ENCODE assay signal across 27 cellular contexts in the genomic region with DNA sequence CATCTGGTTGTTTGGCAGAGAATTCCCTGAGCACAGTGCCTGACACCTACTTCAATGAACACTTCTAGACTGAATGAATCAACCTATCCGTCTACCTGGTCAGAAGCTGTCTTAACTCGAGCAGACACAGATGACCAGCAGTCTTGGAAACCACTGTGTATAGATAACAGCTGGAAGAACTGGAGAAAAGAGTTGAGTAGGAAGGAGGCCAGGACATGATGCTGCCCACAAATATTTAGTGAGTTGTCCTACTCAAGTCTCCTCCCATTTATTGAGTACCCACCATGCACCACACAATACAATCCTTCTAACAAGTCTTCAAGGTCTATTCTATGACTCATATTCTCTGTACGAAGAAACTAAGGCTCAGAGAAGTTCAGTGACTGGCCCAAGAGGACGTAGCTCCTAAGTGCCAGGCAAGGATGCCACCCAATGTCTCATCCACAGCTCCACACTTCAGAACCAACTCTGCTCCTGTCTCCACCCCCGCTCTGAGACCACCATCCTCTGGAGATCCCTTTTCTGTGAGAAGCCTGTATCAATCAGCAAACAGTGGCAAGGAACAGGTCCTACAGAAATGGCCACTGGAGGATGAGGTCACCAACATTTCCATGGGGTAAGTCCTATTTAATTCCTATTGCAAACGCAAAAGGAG.
DNase-seq lines count a peak whose midpoint lies in the region; ATAC-seq, FAIRE-seq and TF ChIP-seq lines count a peak whose summit lies in the region.
"Had no signal": no experiment of that assay in that cellular context is flagged by ENCODE, and none has a peak within 500 bp of the region (broad histone marks: within the 10 kb centered on the region; RNA-seq: fewer than 3 reads in every experiment).

No MANE protein-coding gene starts in this region.

- peaks cover 5% of the 10 kb centered on the region for H3K27me3 Mint-ChIP-seq in astrocyte (ENCODE audit: low read depth, unreplicated experiment)
- H3K27me3 Mint-ChIP-seq in activated CD4-positive, alpha-beta T cell treated with anti-CD3 and anti-CD28 coated beads, Interleukin-2, amount 10 ng/mL, durations not matched to agents 24 days and 14 days, result peaks cover 3% of the 10 kb centered on the region
- H3K27me3 Mint-ChIP-seq: IgD-negative memory B cell; memory B cell; stimulated activated naive CD8-positive, alpha-beta T cell treated with anti-CD3 and anti-CD28 coated beads, Interleukin-15, Interleukin-2, amounts not matched to agents 100 ng/mL and 50 ng/mL, for 24 hours had no signal

- TF ChIP-seq CTCF in astrocyte (IDR thresholded peaks at IDR 0.05; ENCODE audit: insufficient read depth, low read depth, low read length), result no peak
- TF ChIP-seq CTCF in fibroblast of mammary gland (conservative IDR thresholded peaks at IDR 0.05; ENCODE audit: control insufficient read depth, insufficient read depth, low read depth, low read length), result no peak
- TF ChIP-seq CTCF in A673 (conservative IDR thresholded peaks at IDR 0.05; ENCODE audit: low read depth, low read length), result no peak

- BruUV-seq in A673 (replicated peaks; lab: Mats Ljungman, UMichigan), result no TSS peak

- DNase-seq in HCEC 1CT (peak; percentile 6), astrocyte (ENCODE audit: low read depth) (peak; percentile 2), fibroblast of mammary gland (ENCODE audit: low read depth) (peak; percentile 64), non-pigmented ciliary epithelial cell (ENCODE audit: low read depth) (peak; percentile 14), A673 (ENCODE audit: low spot score) (no peak)
- DNase-seq in central memory CD4-positive, alpha-beta T cell, result no peak
- DNase-seq in activated CD4-positive, alpha-beta T cell treated with anti-CD3 and anti-CD28 coated beads, Interleukin-2, amount 10 ng/mL, durations not matched to agents 24 days and 14 days, result no peak
- DNase-seq: activated CD4-positive, alpha-beta T cell treated with anti-CD3 and anti-CD28 coated beads, Interleukin-2, amount 50 U/mL, for 48 hours; activated gamma-delta T cell treated with Interleukin-2 at 50 U/mL for 16 hours; AML-193; CD8-positive, alpha-beta memory T cell; dorsolateral prefrontal cortex; NCI-H2081 treated with DMSO at 0.1 percent for 48 hours; NCI-H446 treated with DMSO at 0.1 percent for 48 hours; occipital lobe; PC-9; stimulated activated CD4-positive, alpha-beta T cell treated with anti-CD3 and anti-CD28 coated beads, Interleukin-4, amount 100 ng/mL, for 4 hours; thyroid gland had no signal

- no peak for ATAC-seq in GM21786 (IDR thresholded peaks at IDR 0.05; ENCODE audit: unreplicated experiment)
- ATAC-seq: gastroesophageal sphincter, SK-N-SH treated with all-trans-retinoic acid at 6 μM for 48 hours had no signal

- H3K36me3 ChIP-seq in astrocyte (ENCODE audit: insufficient read depth, low read length) (no peaks in the 10 kb centered on the region), A673 (ENCODE audit: insufficient read depth, low read length, poor library complexity, severe bottlenecking) (no peaks in the 10 kb centered on the region)
- H3K36me3 ChIP-seq: gastroesophageal sphincter, thyroid gland had no signal

- peaks cover 8% of the 10 kb centered on the region for H3K9me3 Mint-ChIP-seq in astrocyte (ENCODE audit: unreplicated experiment)
- no peaks in the 10 kb centered on the region for H3K9me3 Mint-ChIP-seq in activated CD4-positive, alpha-beta T cell treated with anti-CD3 and anti-CD28 coated beads, Interleukin-2, amount 10 ng/mL, durations not matched to agents 24 days and 14 days
- H3K9me3 Mint-ChIP-seq: memory B cell; stimulated activated naive CD8-positive, alpha-beta T cell treated with anti-CD3 and anti-CD28 coated beads, Interleukin-15, Interleukin-2, amounts not matched to agents 100 ng/mL and 50 ng/mL, for 24 hours; T-helper 2 cell treated with Interferon-gamma antibody and Interleukin-4, amounts not matched to agents 5 μg/mL and 100 μg/mL, for 36 hours; WTC11 had no signal

- peaks cover 3% of the 10 kb centered on the region for H3K4me1 Mint-ChIP-seq in astrocyte (ENCODE audit: low read depth, unreplicated experiment)
- H3K4me1 Mint-ChIP-seq in activated CD4-positive, alpha-beta T cell treated with anti-CD3 and anti-CD28 coated beads, Interleukin-2, amount 10 ng/mL, durations not matched to agents 24 days and 14 days, result no peaks in the 10 kb centered on the region
- H3K4me1 Mint-ChIP-seq: CD8-positive, alpha-beta memory T cell; IgD-negative memory B cell had no signal

- POLR2A ChIA-PET in A673 (lab: Charles Lee; ENCODE audit: low non-redundant PET), result no interaction called here

- H3K27ac Mint-ChIP-seq in astrocyte (ENCODE audit: unreplicated experiment), result no peak overlapping the region
- no peak overlapping the region for H3K27ac Mint-ChIP-seq in activated CD4-positive, alpha-beta T cell treated with anti-CD3 and anti-CD28 coated beads, Interleukin-2, amount 10 ng/mL, durations not matched to agents 24 days and 14 days
- H3K27ac Mint-ChIP-seq: CD8-positive, alpha-beta memory T cell; IgD-negative memory B cell; memory B cell; stimulated activated naive CD8-positive, alpha-beta T cell treated with anti-CD3 and anti-CD28 coated beads, Interleukin-15, Interleukin-2, amounts not matched to agents 100 ng/mL and 50 ng/mL, for 24 hours; T-helper 2 cell treated with Interferon-gamma antibody and Interleukin-4, amounts not matched to agents 5 μg/mL and 100 μg/mL, for 36 hours; WTC11 had no signal

- H3K4me1 ChIP-seq in astrocyte (ENCODE audit: insufficient read depth, low read length), result no peaks in the 10 kb centered on the region
- no peaks in the 10 kb centered on the region for H3K4me1 ChIP-seq in A673 (ENCODE audit: insufficient read depth, low read length, poor library complexity, severe bottlenecking)
- H3K4me1 ChIP-seq: gastroesophageal sphincter, thyroid gland had no signal

- H3K4me3 ChIP-seq in astrocyte (ENCODE audit: insufficient read depth, low read depth, low read length), result no peak overlapping the region
- no peak overlapping the region for H3K4me3 ChIP-seq in fibroblast of mammary gland (ENCODE audit: control insufficient read depth, low read depth, low read length)
- no peak overlapping the region for H3K4me3 ChIP-seq in A673 (ENCODE audit: low read depth, low read length, poor library complexity, severe bottlenecking)
- H3K4me3 ChIP-seq: dorsolateral prefrontal cortex, gastroesophageal sphincter, PC-9, thyroid gland had no signal

- no peaks in the 10 kb centered on the region for H3K79me2 ChIP-seq in astrocyte (ENCODE audit: insufficient read depth, low read length)

- intact Hi-C loops in A673 (cut with micrococcal nuclease; ENCODE audit: unreplicated experiment), result no loop called here
- intact Hi-C loops in activated CD4-positive, alpha-beta T cell treated with anti-CD3 and anti-CD28 coated beads, Interleukin-2, amount 10 ng/mL, durations not matched to agents 24 days and 14 days (cut with micrococcal nuclease), result no loop called here

- H3K4me3 Mint-ChIP-seq in astrocyte (ENCODE audit: unreplicated experiment), result no peak overlapping the region
- no peak overlapping the region for H3K4me3 Mint-ChIP-seq in activated CD4-positive, alpha-beta T cell treated with anti-CD3 and anti-CD28 coated beads, Interleukin-2, amount 10 ng/mL, durations not matched to agents 24 days and 14 days
- H3K4me3 Mint-ChIP-seq: CD8-positive, alpha-beta memory T cell; IgD-negative memory B cell; memory B cell; stimulated activated naive CD8-positive, alpha-beta T cell treated with anti-CD3 and anti-CD28 coated beads, Interleukin-15, Interleukin-2, amounts not matched to agents 100 ng/mL and 50 ng/mL, for 24 hours; T-helper 2 cell treated with Interferon-gamma antibody and Interleukin-4, amounts not matched to agents 5 μg/mL and 100 μg/mL, for 36 hours; WTC11 had no signal

- H2AFZ ChIP-seq in astrocyte (ENCODE audit: low read depth, low read length), result no peak overlapping the region
- H2AFZ ChIP-seq: PC-9 had no signal

- CTCF ChIA-PET in A673 (lab: Charles Lee), result no interaction called here

- peaks cover 2% of the 10 kb centered on the region for H3K36me3 Mint-ChIP-seq in astrocyte (ENCODE audit: low read depth, unreplicated experiment)
- no peaks in the 10 kb centered on the region for H3K36me3 Mint-ChIP-seq in activated CD4-positive, alpha-beta T cell treated with anti-CD3 and anti-CD28 coated beads, Interleukin-2, amount 10 ng/mL, durations not matched to agents 24 days and 14 days (ENCODE audit: low read depth)
- H3K36me3 Mint-ChIP-seq: CD8-positive, alpha-beta memory T cell; memory B cell; WTC11 had no signal

- H3K9me3 ChIP-seq in astrocyte (ENCODE audit: insufficient read depth, low read depth, low read length) (peaks cover 2% of the 10 kb centered on the region), A673 (ENCODE audit: low read depth, low read length, poor library complexity, severe bottlenecking) (no peaks in the 10 kb centered on the region)
- H3K9me3 ChIP-seq: gastroesophageal sphincter, thyroid gland had no signal

- H4K20me1 ChIP-seq in astrocyte (ENCODE audit: insufficient read depth, low read length), result no peaks in the 10 kb centered on the region

- H3K27me3 ChIP-seq in astrocyte (ENCODE audit: insufficient read depth, low read length), result no peaks in the 10 kb centered on the region
- H3K27me3 ChIP-seq in A673 (replicated peaks; ENCODE audit: insufficient read depth, low read depth, low read length, poor library complexity), result no peaks in the 10 kb centered on the region
- H3K27me3 ChIP-seq: thyroid gland had no signal

- H3K27ac ChIP-seq in astrocyte (ENCODE audit: low read depth, low read length) (no peak overlapping the region), A673 (ENCODE audit: low read depth, low read length, poor library complexity, severe bottlenecking) (no peak overlapping the region)
- H3K27ac ChIP-seq: dorsolateral prefrontal cortex, gastroesophageal sphincter, HL-60, PC-9, thyroid gland had no signal

- H3K9ac ChIP-seq in astrocyte (ENCODE audit: low read length), result no peak overlapping the region

- FAIRE-seq in astrocyte (lab: Jason Lieb, UNC), result no peak

- H3K4me2 ChIP-seq in astrocyte (ENCODE audit: low read length), result no peak overlapping the region
- H3K4me2 ChIP-seq: PC-9 had no signal

Comparison
In these comparisons a context has a peak if more than half of its experiments do, and no peak if none do; other contexts are left out.
1. DNase-seq: peak in HCEC 1CT (single experiment), astrocyte (single experiment), fibroblast of mammary gland (single experiment) and non-pigmented ciliary epithelial cell (single experiment); none in central memory CD4-positive, alpha-beta T cell (single experiment), A673 (single experiment) and activated CD4-positive, alpha-beta T cell treated with anti-CD3 and anti-CD28 coated beads, Interleukin-2, amount 10 ng/mL, durations not matched to agents 24 days and 14 days (single experiment).